Comparison of ENCODE assay signal across 34 cellular contexts in genomic region chr13:49922301-49922700, GRCh38.
"Had no signal": no experiment of that assay in that cellular context is flagged by ENCODE, and none has a peak within 500 bp of the region (broad histone marks: within the 10 kb centered on the region; RNA-seq: fewer than 3 reads in every experiment).

No MANE protein-coding gene starts in this region.

- H3K9me3 ChIP-seq: MG63 had no signal

- H3K4me2 ChIP-seq: KMS-11 had no signal

- H3K27ac ChIP-seq: KMS-11 had no signal

- H3K27me3 ChIP-seq: MG63 had no signal

- DNase-seq: Karpas-422, Kasumi-1, MG63, MM.1S, MV-4-11, NCI-H1048, NCI-H1092, NCI-H1092 treated with DMSO at 0.1 percent for 48 hours, NCI-H1105, NCI-H1105 treated with DMSO at 0.1 percent for 48 hours, NCI-H1417, NCI-H1417 treated with DMSO at 0.1 percent for 48 hours, NCI-H1436, NCI-H1436 treated with DMSO at 0.1 percent for 48 hours, NCI-H146, NCI-H1694, NCI-H1694 treated with DMSO at 0.1 percent for 48 hours, NCI-H187, NCI-H187 treated with DMSO at 0.1 percent for 48 hours, NCI-H1930, NCI-H2029, NCI-H2029 treated with DMSO at 0.1 percent for 48 hours, NCI-H2081, NCI-H2081 treated with DMSO at 0.1 percent for 48 hours, NCI-H2107, NCI-H2171, NCI-H2171 treated with DMSO at 0.1 percent for 48 hours, NCI-H2227 treated with DMSO at 0.1 percent for 48 hours, NCI-H226, NCI-H345, NCI-H446, NCI-H446 treated with DMSO at 0.1 percent for 48 hours, NCI-H510A had no signal

- H3K9ac ChIP-seq: KMS-11 had no signal

- H3K4me3 ChIP-seq: MG63 had no signal
